ENCODE assay signal across 9 cellular contexts in genomic region chr3:183087184-183087583, GRCh38.
"Had no signal": no experiment of that assay in that cellular context is flagged by ENCODE, and none has a peak within 500 bp of the region (broad histone marks: within the 10 kb centered on the region; RNA-seq: fewer than 3 reads in every experiment).

No MANE protein-coding gene starts in this region.

- FAIRE-seq: H1, H54 had no signal

- H3K27ac Mint-ChIP-seq: GM23338 had no signal

- H3K4me3 Mint-ChIP-seq: GM23338, HFFc6 had no signal

- H2AFZ ChIP-seq: GM23338 had no signal

- H3K27ac ChIP-seq: HL-60 had no signal

- H3K9me3 ChIP-seq: HAP-1 had no signal

- H3K4me2 ChIP-seq: GM23338 had no signal

- DNase-seq: HFFc6, IMR-90, KBM-7 had no signal

- ATAC-seq: GM23338, HCT116 had no signal

- H3K4me3 ChIP-seq: GM23338, HAP-1 had no signal

- H3K4me1 ChIP-seq: HAP-1 had no signal

- H3K9me3 Mint-ChIP-seq: GM23338, HFFc6 had no signal
